29 cellular contexts compared by ENCODE assay signal in the genomic region with DNA sequence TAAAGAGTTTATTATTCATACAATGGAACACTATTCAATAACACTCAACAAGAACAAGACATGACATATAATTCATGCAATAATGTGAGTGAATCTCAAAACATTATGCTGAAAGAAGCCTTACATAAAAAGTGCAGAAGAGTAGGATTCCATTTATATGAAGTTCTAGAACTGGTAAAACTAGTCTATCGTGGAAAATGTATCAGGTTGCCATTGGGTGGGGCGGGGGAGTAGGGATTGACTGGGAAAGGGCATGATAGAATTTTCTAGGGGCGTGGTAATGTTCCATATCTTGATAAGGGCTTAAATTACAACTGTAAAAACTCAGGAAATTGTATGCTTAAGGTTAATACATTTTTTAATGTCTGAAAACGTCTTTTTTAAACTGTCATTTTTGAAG.
"Had no signal": no experiment of that assay in that cellular context is flagged by ENCODE, and none has a peak within 500 bp of the region (broad histone marks: within the 10 kb centered on the region; RNA-seq: fewer than 3 reads in every experiment).

No MANE protein-coding gene starts in this region.

- ATAC-seq: left colon; left lung; lower lobe of right lung; natural killer cell treated with Interleukin-12 subunit alpha and Interleukin-12 subunit beta and Interleukin-15 and Interleukin-18, amount 100 ng/mL, for 72 hours; pancreas; right cardiac atrium; sciatic nerve; stimulated activated naive B cell treated with anti-CD40 and anti-IgM and Interleukin-4, amounts not matched to agents 10 μg/mL and 1 μg/mL and 100 μg/mL, for 72 hours; stimulated activated naive CD8-positive, alpha-beta T cell treated with anti-CD3 and anti-CD28 coated beads, Interleukin-15, Interleukin-2, amounts not matched to agents 100 U/mL and 50 U/mL, for 24 hours had no signal

- H3K4me1 ChIP-seq: left lung, lower lobe of right lung, pancreas, prostate gland, stomach, testis, thyroid gland, transverse colon, upper lobe of left lung, vagina had no signal

- H3K27me3 Mint-ChIP-seq: naive B cell; stimulated activated naive B cell treated with anti-CD40 and anti-IgM and Interleukin-4, amounts not matched to agents 10 μg/mL and 1 μg/mL and 100 μg/mL, for 72 hours had no signal

- H3K9me3 ChIP-seq: left lung, lower lobe of right lung, pancreas, prostate gland, stomach, testis, thyroid gland, transverse colon, upper lobe of left lung, vagina had no signal

- H3K27ac Mint-ChIP-seq: immature natural killer cell; mesothelial cell of epicardium; natural killer cell treated with Interleukin-12 subunit alpha and Interleukin-12 subunit beta and Interleukin-15 and Interleukin-18, amount 100 ng/mL, for 72 hours; stimulated activated naive B cell treated with anti-CD40 and anti-IgM and Interleukin-4, amounts not matched to agents 10 μg/mL and 1 μg/mL and 100 μg/mL, for 72 hours had no signal

- H3K4me1 Mint-ChIP-seq: mesothelial cell of epicardium had no signal

- H3K9me3 Mint-ChIP-seq: immature natural killer cell; natural killer cell treated with Interleukin-12 subunit alpha and Interleukin-12 subunit beta and Interleukin-15 and Interleukin-18, amount 100 ng/mL, for 72 hours had no signal

- H3K36me3 ChIP-seq: left lung, lower lobe of right lung, pancreas, prostate gland, stomach, thyroid gland, transverse colon, upper lobe of left lung, vagina had no signal

- H3K27ac ChIP-seq: left lung, lower lobe of right lung, pancreas, prostate gland, skin epidermis, stomach, testis, thyroid gland, transverse colon, upper lobe of left lung, vagina had no signal

- H3K36me3 Mint-ChIP-seq: immature natural killer cell; natural killer cell treated with Interleukin-12 subunit alpha and Interleukin-12 subunit beta and Interleukin-15 and Interleukin-18, amount 100 ng/mL, for 72 hours; stimulated activated naive B cell treated with anti-CD40 and anti-IgM and Interleukin-4, amounts not matched to agents 10 μg/mL and 1 μg/mL and 100 μg/mL, for 72 hours had no signal

- H3K27me3 ChIP-seq: left lung, pancreas, stomach, testis, thyroid gland, transverse colon, upper lobe of left lung, vagina had no signal

- H3K4me3 Mint-ChIP-seq: immature natural killer cell; mesothelial cell of epicardium; naive B cell; natural killer cell treated with Interleukin-12 subunit alpha and Interleukin-12 subunit beta and Interleukin-15 and Interleukin-18, amount 100 ng/mL, for 72 hours; stimulated activated naive B cell treated with anti-CD40 and anti-IgM and Interleukin-4, amounts not matched to agents 10 μg/mL and 1 μg/mL and 100 μg/mL, for 72 hours had no signal

- DNase-seq: hypothalamus; immature natural killer cell; kidney; left colon; left lung; lower lobe of right lung; mesendoderm; naive B cell; pancreas; posterior cingulate gyrus; retina; right cardiac atrium; stimulated activated CD4-positive, alpha-beta T cell treated with anti-CD3 and anti-CD28 coated beads, Interleukin-12 subunit alpha, Interleukin-12 subunit beta, amount 100 ng/mL, for 4 hours; stimulated activated CD4-positive, alpha-beta T cell treated with anti-CD3 and anti-CD28 coated beads, Interleukin-15, amount 100 ng/mL, for 24 hours; stimulated activated CD4-positive, alpha-beta T cell treated with anti-CD3 and anti-CD28 coated beads, Interleukin-2, amount 100 ng/mL, for 24 hours; stimulated activated CD4-positive, alpha-beta T cell treated with anti-CD3 and anti-CD28 coated beads, Interleukin-4, amount 100 ng/mL, for 1 hour; stimulated activated naive B cell treated with anti-CD40 and anti-IgM and Interleukin-4, amounts not matched to agents 10 μg/mL and 1 μg/mL and 100 μg/mL, for 72 hours; stimulated activated naive CD8-positive, alpha-beta T cell treated with anti-CD3 and anti-CD28 coated beads, Interleukin-15, Interleukin-2, amounts not matched to agents 100 U/mL and 50 U/mL, for 24 hours; stomach; testis; thyroid gland; transverse colon; upper lobe of left lung had no signal

- H3K4me3 ChIP-seq: left lung, lower lobe of right lung, pancreas, prostate gland, skin epidermis, stomach, testis, thyroid gland, transverse colon, upper lobe of left lung, vagina had no signal
